ENCODE assay signal across 8 cellular contexts in genomic region chr6:28980797-28981390, GRCh38. TPM values are rescaled to one million over a fixed set of nuclear protein-coding genes. Genes with fewer than 3 reads are reported as not detected.
DNase-seq lines count a peak whose midpoint lies in the region; ATAC-seq and TF ChIP-seq lines count a peak whose summit lies in the region.

No MANE protein-coding gene starts in this region.

- no peak for DNase-seq in GM12864 (ENCODE audit: low read depth)
- DNase-seq in NCI-H82 (lab: John Stamatoyannopoulos, UW), result peak; percentile 94
- peak; percentile 83 for DNase-seq in activated CD8-positive, alpha-beta T cell treated with anti-CD3 and anti-CD28 coated beads for 36 hours
- peak; percentile 59 for DNase-seq in epithelial cell of proximal tubule (ENCODE audit: low read depth)
- DNase-seq in testis, result peak; percentile 67

- H3K9me3 ChIP-seq in mucosa of rectum (ENCODE audit: control insufficient read depth in 2 of 2, low read length in 2 of 2) (no peaks in the 10 kb centered on the region), testis (no peaks in the 10 kb centered on the region)

- peak overlapping the region; percentile 84 for H3K4me3 Mint-ChIP-seq in activated CD8-positive, alpha-beta T cell treated with anti-CD3 and anti-CD28 coated beads for 36 hours

- TF ChIP-seq POLR2A in testis (IDR thresholded peaks at IDR 0.05), result no peak

- peak overlapping the region; percentile 54 for H3K9ac ChIP-seq in mucosa of rectum (ENCODE audit: low read depth in 1 of 2, low read length in 2 of 2)

- peak overlapping the region; percentile 70 for H3K4me3 ChIP-seq in GM12864 (ENCODE audit: low read depth, low read length)
- peak overlapping the region; percentile 83 for H3K4me3 ChIP-seq in epithelial cell of proximal tubule (ENCODE audit: low read depth, low read length)
- peak overlapping the region; percentile 79 to 85 for H3K4me3 ChIP-seq in mucosa of rectum (ENCODE audit: low read length in 2 of 2)
- H3K4me3 ChIP-seq in testis, result peak overlapping the region; percentile 68 to 72

- H3K27ac Mint-ChIP-seq in activated CD8-positive, alpha-beta T cell treated with anti-CD3 and anti-CD28 coated beads for 36 hours, result peak overlapping the region; percentile 78

- H3K36me3 ChIP-seq in mucosa of rectum (ENCODE audit: control insufficient read depth in 2 of 2, insufficient read depth in 2 of 2, low read length in 2 of 2) (no peaks in the 10 kb centered on the region), testis (ENCODE audit: low read depth, missing control alignments) (no peaks in the 10 kb centered on the region)

- H3K4me1 ChIP-seq in mucosa of rectum (ENCODE audit: control insufficient read depth in 2 of 2, insufficient read depth in 2 of 2, low read length in 2 of 2) (peaks cover 4 to 11% of the 10 kb centered on the region in 2 donors), testis (no peaks in the 10 kb centered on the region)

- no peaks in the 10 kb centered on the region for H3K9me3 Mint-ChIP-seq in activated CD8-positive, alpha-beta T cell treated with anti-CD3 and anti-CD28 coated beads for 36 hours

- CTCF ChIA-PET in activated CD8-positive, alpha-beta T cell treated with anti-CD3 and anti-CD28 coated beads for 36 hours (lab: Charles Lee), result interaction anchor here (0.8 to 4.7 kb wide), 5 partner anchors 35 to 142 kb away, joined by 3 to 30 read pairs (median 4); partner anchors contain the start of gene TRIM27

- no peaks in the 10 kb centered on the region for H3K27me3 ChIP-seq in mucosa of rectum (ENCODE audit: control insufficient read depth in 2 of 2, insufficient read depth in 2 of 2, low read length in 2 of 2)
- no peaks in the 10 kb centered on the region for H3K27me3 ChIP-seq in testis

- POLR2A ChIA-PET in activated CD8-positive, alpha-beta T cell treated with anti-CD3 and anti-CD28 coated beads for 36 hours (lab: Charles Lee), result interaction anchor here (0.6 to 2.5 kb wide), 6 partner anchors 10 to 1116 kb away, joined by 3 to 13 read pairs (median 4); partner anchors contain the start of gene TRIM27

- H3K36me3 Mint-ChIP-seq in activated CD8-positive, alpha-beta T cell treated with anti-CD3 and anti-CD28 coated beads for 36 hours (ENCODE audit: low read depth), result peaks cover 5% of the 10 kb centered on the region

- peaks cover 51% of the 10 kb centered on the region for H3K4me1 Mint-ChIP-seq in activated CD8-positive, alpha-beta T cell treated with anti-CD3 and anti-CD28 coated beads for 36 hours (ENCODE audit: low read depth)

- peak; percentile 30 for ATAC-seq in HG03342 (IDR thresholded peaks at IDR 0.05; ENCODE audit: unreplicated experiment)
- peak; percentile 71 for ATAC-seq in activated CD8-positive, alpha-beta T cell treated with anti-CD3 and anti-CD28 coated beads for 36 hours

- peak overlapping the region; percentile 99 for H3K27ac ChIP-seq in 22Rv1
- H3K27ac ChIP-seq in mucosa of rectum (ENCODE audit: low read depth in 2 of 2, low read length in 2 of 2), result peak overlapping the region in 1 of 2 donors; percentile 28
- peak overlapping the region; percentile 74 to 87 for H3K27ac ChIP-seq in testis

- WGBS in testis, 2 donors, result 0 to 1% methylated on average over 16 of the region's 16 CpGs

- TF ChIP-seq CTCF in 22Rv1 (IDR thresholded peaks at IDR 0.05) (peak; percentile 41), GM12864 (IDR thresholded peaks at IDR 0.05; ENCODE audit: low read depth, low read length, missing control alignments) (peak; percentile 36), epithelial cell of proximal tubule (conservative IDR thresholded peaks at IDR 0.05; ENCODE audit: low read depth, low read length) (peak; percentile 39), testis (IDR thresholded peaks at IDR 0.05) (peak; percentile 30 to 37 (median 32))
- peak; percentile 61 for TF ChIP-seq CTCF in activated CD8-positive, alpha-beta T cell treated with anti-CD3 and anti-CD28 coated beads for 36 hours (IDR thresholded peaks at IDR 0.05)

- H3K27me3 Mint-ChIP-seq in activated CD8-positive, alpha-beta T cell treated with anti-CD3 and anti-CD28 coated beads for 36 hours, result peaks cover 31% of the 10 kb centered on the region

- intact Hi-C loops in activated CD8-positive, alpha-beta T cell treated with anti-CD3 and anti-CD28 coated beads for 36 hours (cut with micrococcal nuclease), result loop anchor here (2.0 to 10.0 kb wide), 4 partner anchors 30 to 146 kb away; no protein-coding TSS in a partner anchor
- intact Hi-C loops in testis (cut with DNase I; ENCODE audit: low total_unique reads), result loop anchor here (5.0 kb wide), 1 partner anchor 39 kb away; no protein-coding TSS in a partner anchor

RNA-seq across cellular contexts. Expression of gene ZNF311, which starts 24.2 kb away (rescaled TPM):
- total RNA-seq in activated CD8-positive, alpha-beta T cell treated with anti-CD3 and anti-CD28 coated beads for 36 hours, result under 1 TPM; 0.31 to 0.43 TPM
- total RNA-seq in epithelial cell of proximal tubule (0.52 and 0.65 TPM in 2 replicates), testis (1 to 10 TPM; 3.5 to 5.0 TPM)
- polyA plus RNA-seq in testis (ENCODE audit: insufficient read depth, low read depth, low replicate concordance), result 5.8 TPM

RNA-seq across cellular contexts. Expression of gene TRIM27, which starts 57.1 kb away (rescaled TPM):
- total RNA-seq in activated CD8-positive, alpha-beta T cell treated with anti-CD3 and anti-CD28 coated beads for 36 hours, result 10 to 100 TPM; 45.6 to 46.4 TPM
- total RNA-seq in epithelial cell of proximal tubule (76.0 and 80.5 TPM in 2 replicates), testis (10 to 100 TPM; 61.4 to 81.2 TPM)
- polyA plus RNA-seq in testis (ENCODE audit: insufficient read depth, low read depth, low replicate concordance), result 29.8 TPM
